In genomic region chr1:150922519-150922975, GRCh38 we compare ENCODE assay signal across 9 cellular contexts. TPM values are rescaled to one million over a fixed set of nuclear protein-coding genes. Genes with fewer than 3 reads are reported as not detected.
DNase-seq lines count a peak whose midpoint lies in the region; ATAC-seq and TF ChIP-seq lines count a peak whose summit lies in the region.
"Had no signal": no experiment of that assay in that cellular context is flagged by ENCODE, and none has a peak within 500 bp of the region (broad histone marks: within the 10 kb centered on the region; RNA-seq: fewer than 3 reads in every experiment).

No MANE protein-coding gene starts in this region.

- TF ChIP-seq CTCF in SK-N-SH (IDR thresholded peaks at IDR 0.05) (peak; percentile 81), psoas muscle (IDR thresholded peaks at IDR 0.05) (peak; percentile 78)

- H2AFZ ChIP-seq in SK-N-SH (ENCODE audit: low read depth) = peak overlapping the region; percentile 50; the same call in 1 of the 2 replicates

- TF ChIP-seq EP300 in SK-N-SH (IDR thresholded peaks at IDR 0.05; ENCODE audit: borderline replicate concordance in 1 of 2, low read depth in 1 of 2, low read length in 1 of 2) = no peak

- 28% methylated on average over 2 of the region's 2 CpGs for WGBS in SK-N-SH (ENCODE audit: low lambda C conversion rate)
- WGBS in psoas muscle, 3 donors = 46 to 55% (median 49%) methylated on average over 2 of the region's 2 CpGs

- peak; percentile 48 to 71 (median 64) for ATAC-seq in psoas muscle

- H3K79me2 ChIP-seq in SK-N-SH (ENCODE audit: insufficient read depth) = peaks cover 11% of the 10 kb centered on the region; the same call in 1 of the 2 replicates

- peaks cover 18% of the 10 kb centered on the region for H3K4me1 Mint-ChIP-seq in activated naive CD4-positive, alpha-beta T cell treated with anti-CD3 and anti-CD28 coated beads for 36 hours (ENCODE audit: low read depth)

- H3K9ac ChIP-seq in SK-N-SH = no peak overlapping the region

- peaks cover 4% of the 10 kb centered on the region for H3K36me3 Mint-ChIP-seq in activated naive CD4-positive, alpha-beta T cell treated with anti-CD3 and anti-CD28 coated beads for 36 hours (ENCODE audit: low read depth)

- no peak overlapping the region for H3K4me3 Mint-ChIP-seq in activated naive CD4-positive, alpha-beta T cell treated with anti-CD3 and anti-CD28 coated beads for 36 hours

- no peak overlapping the region for H3K4me2 ChIP-seq in SK-N-SH

- CTCF ChIA-PET in SK-N-SH (lab: Yijun Ruan, JAX) = interaction anchor here (0.5 to 2.5 kb wide), 37 partner anchors 9 to 664 kb away, joined by 3 to 17 read pairs (median 4); partner anchors contain the start of genes ADAMTSL4, ANXA9, CTXND2 and GOLPH3L
- CTCF ChIA-PET in activated naive CD4-positive, alpha-beta T cell treated with anti-CD3 and anti-CD28 coated beads for 36 hours (lab: Charles Lee) = interaction anchor here (0.5 to 1.8 kb wide), 31 partner anchors 11 to 707 kb away, joined by 3 to 7 read pairs (median 3); partner anchors contain the start of genes CTXND2 and GOLPH3L

- H3K9me3 Mint-ChIP-seq in activated naive CD4-positive, alpha-beta T cell treated with anti-CD3 and anti-CD28 coated beads for 36 hours = no peaks in the 10 kb centered on the region

- intact Hi-C loops in activated naive CD4-positive, alpha-beta T cell treated with anti-CD3 and anti-CD28 coated beads for 36 hours (cut with micrococcal nuclease) = loop anchor here (1.0 to 2.0 kb wide), 11 partner anchors 32 to 389 kb away; partner anchors contain the start of genes ARNT, CTSS, ENSA and GOLPH3L
- intact Hi-C loops in head of caudate nucleus (cut with DNase I) (loop anchor here (10.0 kb wide), 1 partner anchor 52 kb away; the partner anchor contains the start of gene CERS2), psoas muscle (cut with DNase I) (loop anchor here (5.0 kb wide), 3 partner anchors 40 to 75 kb away; partner anchors contain the start of gene ARNT (in 1 of the 2))

- H3K4me3 ChIP-seq in H7 (ENCODE audit: insufficient read depth, low read depth, low read length) = no peak overlapping the region
- no peak overlapping the region; a peak in 1 of 4 replicates for H3K4me3 ChIP-seq in SK-N-SH (ENCODE audit: low read depth in 2 of 2, low read length in 1 of 2)
- no peak overlapping the region for H3K4me3 ChIP-seq in psoas muscle

- H3K27me3 ChIP-seq in H7 (ENCODE audit: control insufficient read depth, insufficient read depth, low read length) = no peaks in the 10 kb centered on the region
- H3K27me3 ChIP-seq in SK-N-SH (ENCODE audit: insufficient read depth) = no peaks in the 10 kb centered on the region
- H3K27me3 ChIP-seq in psoas muscle (ENCODE audit: insufficient read depth in 3 of 3, low read length in 2 of 3) = no peaks in the 10 kb centered on the region

- H3F3A ChIP-seq in SK-N-SH (replicated peaks; ENCODE audit: insufficient read depth) = peaks cover 10% of the 10 kb centered on the region

- no peaks in the 10 kb centered on the region for H3K9me2 ChIP-seq in SK-N-SH

- peak overlapping the region; percentile 61 for H3K27ac Mint-ChIP-seq in activated naive CD4-positive, alpha-beta T cell treated with anti-CD3 and anti-CD28 coated beads for 36 hours

- H3K9me3 ChIP-seq in SK-N-SH (no peaks in the 10 kb centered on the region), psoas muscle (no peaks in the 10 kb centered on the region)

- H3K27me3 Mint-ChIP-seq in activated naive CD4-positive, alpha-beta T cell treated with anti-CD3 and anti-CD28 coated beads for 36 hours (ENCODE audit: low read depth) = no peaks in the 10 kb centered on the region

- H3K4me1 ChIP-seq in SK-N-SH (ENCODE audit: control insufficient read depth in 1 of 2, insufficient read depth in 2 of 2, low read depth in 1 of 2, low read length in 1 of 2) = peaks cover 5 to 13% of the 10 kb centered on the region in 2 experiments; a peak in 2 of 4 replicates
- H3K4me1 ChIP-seq in psoas muscle = peaks cover 13% of the 10 kb centered on the region

- peaks cover under 1% of the 10 kb centered on the region; the same call in 1 of the 2 replicates for H3K36me3 ChIP-seq in H7 (replicated peaks; ENCODE audit: control insufficient read depth, insufficient read depth, low read length)
- H3K36me3 ChIP-seq in SK-N-SH (replicated peaks in 1 of 2; ENCODE audit: control insufficient read depth in 1 of 2, insufficient read depth in 2 of 2, low read length in 1 of 2) = peaks cover under 1 to 1% of the 10 kb centered on the region in 2 experiments
- H3K36me3 ChIP-seq in psoas muscle (ENCODE audit: insufficient read depth in 1 of 2, low read depth in 1 of 2) = peaks cover 0 to under 1% of the 10 kb centered on the region in 2 donors

- DNase-seq in DMS53 treated with DMSO at 0.1 percent for 48 hours (lab: John Stamatoyannopoulos, UW; ENCODE audit: unreplicated experiment) (peak; percentile 78), H7 (peak; percentile 86), NCI-H1092 (lab: John Stamatoyannopoulos, UW) (peak; percentile 54), SK-N-SH (peak; percentile 74), head of caudate nucleus (peak in 41 of 42 donors; percentile 21 to 84 (median 67)), psoas muscle (peak; percentile 57 to 66), epidermal melanocyte (ENCODE audit: insufficient read length, low spot score) (no peak)
- DNase-seq in activated naive CD4-positive, alpha-beta T cell treated with anti-CD3 and anti-CD28 coated beads for 36 hours = peak; percentile 95

- peak overlapping the region in 1 of 2 experiments; percentile 33; a peak in 1 of 4 replicates for H3K27ac ChIP-seq in SK-N-SH (ENCODE audit: low read depth in 2 of 2, low read length in 1 of 2)
- peak overlapping the region; percentile 61 for H3K27ac ChIP-seq in psoas muscle

- POLR2A ChIA-PET in SK-N-SH (lab: Yijun Ruan, JAX) = no interaction called here

- TF ChIP-seq RAD21 in SK-N-SH (IDR thresholded peaks at IDR 0.05; ENCODE audit: low read length) = peak; percentile 79

- H4K20me1 ChIP-seq in SK-N-SH (ENCODE audit: insufficient read depth) = no peaks in the 10 kb centered on the region

TF ChIP-seq in SK-N-SH, 30 proteins besides CTCF, POLR2A, EP300 and RAD21:
- TF ChIP-seq IRF3 (IDR thresholded peaks at IDR 0.05; ENCODE audit: low read depth, low read length) (no peak), SMC3 (IDR thresholded peaks at IDR 0.05; ENCODE audit: low read depth, low read length) (peak; percentile 76), EZH2phosphoT487 (IDR thresholded peaks at IDR 0.05; ENCODE audit: borderline replicate concordance, low read depth) (no peak), MEF2A (IDR thresholded peaks at IDR 0.05; ENCODE audit: borderline replicate concordance, low read depth) (no peak), FOSL2 (IDR thresholded peaks at IDR 0.05; ENCODE audit: borderline replicate concordance, low read depth) (peak; percentile 71), USF2 (IDR thresholded peaks at IDR 0.05; ENCODE audit: borderline replicate concordance, low read depth, low read length) (no peak)

RNA-seq across cellular contexts. Expression of gene SETDB1, which starts 3.6 kb away (rescaled TPM):
- 67.9 and 74.9 TPM in 2 replicates for total RNA-seq in H7 (2014; rRNA removed; shearing (Covaris generic))
- polyA plus RNA-seq in SK-N-SH (2012; rRNA removed) (29.9 and 43.0 TPM in 2 replicates), psoas muscle (10 to 100 TPM; 12.8 to 14.8 (median 13.5) TPM)
- 25.3 and 26.8 TPM in 2 replicates for polyA plus RNA-seq in SK-N-SH (2012; cell fraction: cytosol; rRNA removed)
- 58.8 and 89.1 TPM in 2 replicates for polyA plus RNA-seq in SK-N-SH (2012; cell fraction: nucleus; rRNA removed)
- 10 to 100 TPM; 40.4 to 44.7 TPM for total RNA-seq in activated naive CD4-positive, alpha-beta T cell treated with anti-CD3 and anti-CD28 coated beads for 36 hours
- total RNA-seq in psoas muscle = 10 to 100 TPM; 19.4 to 27.1 (median 20.4) TPM

RNA-seq across cellular contexts. Expression of gene CTXND2, which starts 35.6 kb away (rescaled TPM):
- total RNA-seq in H7 (2014; rRNA removed; shearing (Covaris generic)) = not detected in 2 replicates
- polyA plus RNA-seq in SK-N-SH (2012; rRNA removed) = not detected in 2 replicates
- polyA plus RNA-seq in SK-N-SH (2012; cell fraction: cytosol; rRNA removed) = not detected in 2 replicates
- not detected in 2 replicates for polyA plus RNA-seq in SK-N-SH (2012; cell fraction: nucleus; rRNA removed)
- not detected for total RNA-seq in activated naive CD4-positive, alpha-beta T cell treated with anti-CD3 and anti-CD28 coated beads for 36 hours
- not detected for total RNA-seq in psoas muscle
- polyA plus RNA-seq in psoas muscle = not detected
- polyA plus RNA-seq: esophagus had no signal

RNA-seq across cellular contexts. Expression of gene ARNT, which starts 46.1 kb away (rescaled TPM):
- total RNA-seq in H7 (2014; rRNA removed; shearing (Covaris generic)) = 38.6 and 53.4 TPM in 2 replicates
- polyA plus RNA-seq in SK-N-SH (2012; rRNA removed) = 10.9 and 13.7 TPM in 2 replicates
- 9.2 and 10.7 TPM in 2 replicates for polyA plus RNA-seq in SK-N-SH (2012; cell fraction: cytosol; rRNA removed)
- polyA plus RNA-seq in SK-N-SH (2012; cell fraction: nucleus; rRNA removed) = 26.8 and 39.2 TPM in 2 replicates
- 10 to 100 TPM; 28.8 to 28.9 TPM for total RNA-seq in activated naive CD4-positive, alpha-beta T cell treated with anti-CD3 and anti-CD28 coated beads for 36 hours
- 10 to 100 TPM; 38.0 to 38.9 (median 38.5) TPM for total RNA-seq in psoas muscle
- polyA plus RNA-seq in psoas muscle = 10 to 100 TPM; 11.5 to 29.4 (median 13.6) TPM

RNA-seq across cellular contexts. Expression of gene CERS2, which starts 52.1 kb away (rescaled TPM):
- total RNA-seq in H7 (2014; rRNA removed; shearing (Covaris generic)) = 248 and 297 TPM in 2 replicates
- 150 and 225 TPM in 2 replicates for polyA plus RNA-seq in SK-N-SH (2012; rRNA removed)
- polyA plus RNA-seq in SK-N-SH (2012; cell fraction: cytosol; rRNA removed) = 143 and 201 TPM in 2 replicates
- polyA plus RNA-seq in SK-N-SH (2012; cell fraction: nucleus; rRNA removed) = 99.8 and 170 TPM in 2 replicates
- total RNA-seq in activated naive CD4-positive, alpha-beta T cell treated with anti-CD3 and anti-CD28 coated beads for 36 hours = 100 to 1,000 TPM; 130 to 135 TPM
- 10 to 100 TPM; 42.1 to 61.0 (median 51.1) TPM for total RNA-seq in psoas muscle
- 10 to 100 TPM; 29.8 to 59.6 (median 30.5) TPM for polyA plus RNA-seq in psoas muscle

RNA-seq across cellular contexts. Expression of gene ANXA9, which starts 59.5 kb away (rescaled TPM):
- 0.62 and 1.6 TPM in 2 replicates for total RNA-seq in H7 (2014; rRNA removed; shearing (Covaris generic))
- polyA plus RNA-seq in SK-N-SH (2012; rRNA removed) (0.07 and 0.21 TPM in 2 replicates), psoas muscle (under 1 TPM; 0.07 to 0.10 (median 0.07) TPM)
- polyA plus RNA-seq in SK-N-SH (2012; cell fraction: cytosol; rRNA removed) = 0.05 and 0.16 TPM in 2 replicates
- polyA plus RNA-seq in SK-N-SH (2012; cell fraction: nucleus; rRNA removed) = 0.76 and 0.82 TPM in 2 replicates
- not detected for total RNA-seq in activated naive CD4-positive, alpha-beta T cell treated with anti-CD3 and anti-CD28 coated beads for 36 hours
- not detected for total RNA-seq in psoas muscle
